ENCODE assay signal across 1 cellular context in the genomic region with DNA sequence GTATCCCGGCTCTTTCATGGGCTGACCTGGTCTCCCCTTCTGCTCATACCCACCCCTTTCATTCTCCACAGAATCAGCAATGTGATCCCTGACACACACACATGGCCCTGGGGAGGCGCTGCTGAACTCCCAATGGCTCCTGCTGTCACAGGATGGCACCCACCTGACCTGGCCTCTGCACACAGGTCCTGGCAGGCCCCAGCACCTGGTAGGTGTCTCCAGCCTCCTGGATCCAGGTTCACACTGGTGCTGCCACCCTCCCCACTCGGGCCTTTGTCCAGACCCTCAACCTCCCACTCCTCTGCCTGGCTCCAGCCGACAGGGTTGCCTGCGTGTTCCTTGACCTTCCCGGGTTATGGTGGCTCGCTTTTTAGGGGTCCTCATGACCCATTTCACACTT.
TF ChIP-seq lines count a peak whose summit lies in the region.

No MANE protein-coding gene starts in this region.

TF ChIP-seq in SK-N-SH treated with all-trans-retinoic acid at 6 μM for 48 hours, 23 proteins besides CTCF, POLR2A, EP300 and RAD21:
- TF ChIP-seq, protein P1, sequence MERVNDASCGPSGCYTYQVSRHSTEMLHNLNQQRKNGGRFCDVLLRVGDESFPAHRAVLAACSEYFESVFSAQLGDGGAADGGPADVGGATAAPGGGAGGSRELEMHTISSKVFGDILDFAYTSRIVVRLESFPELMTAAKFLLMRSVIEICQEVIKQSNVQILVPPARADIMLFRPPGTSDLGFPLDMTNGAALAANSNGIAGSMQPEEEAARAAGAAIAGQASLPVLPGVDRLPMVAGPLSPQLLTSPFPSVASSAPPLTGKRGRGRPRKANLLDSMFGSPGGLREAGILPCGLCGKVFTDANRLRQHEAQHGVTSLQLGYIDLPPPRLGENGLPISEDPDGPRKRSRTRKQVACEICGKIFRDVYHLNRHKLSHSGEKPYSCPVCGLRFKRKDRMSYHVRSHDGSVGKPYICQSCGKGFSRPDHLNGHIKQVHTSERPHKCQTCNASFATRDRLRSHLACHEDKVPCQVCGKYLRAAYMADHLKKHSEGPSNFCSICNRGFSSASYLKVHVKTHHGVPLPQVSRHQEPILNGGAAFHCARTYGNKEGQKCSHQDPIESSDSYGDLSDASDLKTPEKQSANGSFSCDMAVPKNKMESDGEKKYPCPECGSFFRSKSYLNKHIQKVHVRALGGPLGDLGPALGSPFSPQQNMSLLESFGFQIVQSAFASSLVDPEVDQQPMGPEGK (CRISPR knock-in tag; IDR thresholded peaks at IDR 0.05; ENCODE audit: borderline replicate concordance): no peak
- no peak for TF ChIP-seq RARB (CRISPR knock-in tag; IDR thresholded peaks at IDR 0.05)
- no peak for TF ChIP-seq ZNF8 (CRISPR knock-in tag; IDR thresholded peaks at IDR 0.05)
- TF ChIP-seq ZFP30 (CRISPR knock-in tag; IDR thresholded peaks at IDR 0.05): no peak
- TF ChIP-seq ZNF70 (CRISPR knock-in tag; IDR thresholded peaks at IDR 0.05): no peak
- no peak for TF ChIP-seq ZC3H10 (CRISPR knock-in tag; IDR thresholded peaks at IDR 0.05)
- TF ChIP-seq CSRNP3 (CRISPR knock-in tag; IDR thresholded peaks at IDR 0.05): no peak
- TF ChIP-seq ZFP3 (CRISPR knock-in tag; IDR thresholded peaks at IDR 0.05): no peak
- no peak for TF ChIP-seq ESRRG (CRISPR knock-in tag; IDR thresholded peaks at IDR 0.05)
- no peak for TF ChIP-seq PPARA (CRISPR knock-in tag; IDR thresholded peaks at IDR 0.05; ENCODE audit: borderline replicate concordance)
- no peak for TF ChIP-seq ARNTL (CRISPR knock-in tag; IDR thresholded peaks at IDR 0.05; ENCODE audit: borderline replicate concordance, low read depth)
- TF ChIP-seq CREB5 (CRISPR knock-in tag; IDR thresholded peaks at IDR 0.05; ENCODE audit: low read depth): no peak
- TF ChIP-seq CSDC2 (CRISPR knock-in tag; IDR thresholded peaks at IDR 0.05): no peak
- no peak for TF ChIP-seq TCF4 (CRISPR knock-in tag; IDR thresholded peaks at IDR 0.05; ENCODE audit: borderline replicate concordance)
- TF ChIP-seq SNAI2 (CRISPR knock-in tag; IDR thresholded peaks at IDR 0.05): no peak
- no peak for TF ChIP-seq OSR1 (CRISPR knock-in tag; IDR thresholded peaks at IDR 0.05)
- TF ChIP-seq, protein P2, sequence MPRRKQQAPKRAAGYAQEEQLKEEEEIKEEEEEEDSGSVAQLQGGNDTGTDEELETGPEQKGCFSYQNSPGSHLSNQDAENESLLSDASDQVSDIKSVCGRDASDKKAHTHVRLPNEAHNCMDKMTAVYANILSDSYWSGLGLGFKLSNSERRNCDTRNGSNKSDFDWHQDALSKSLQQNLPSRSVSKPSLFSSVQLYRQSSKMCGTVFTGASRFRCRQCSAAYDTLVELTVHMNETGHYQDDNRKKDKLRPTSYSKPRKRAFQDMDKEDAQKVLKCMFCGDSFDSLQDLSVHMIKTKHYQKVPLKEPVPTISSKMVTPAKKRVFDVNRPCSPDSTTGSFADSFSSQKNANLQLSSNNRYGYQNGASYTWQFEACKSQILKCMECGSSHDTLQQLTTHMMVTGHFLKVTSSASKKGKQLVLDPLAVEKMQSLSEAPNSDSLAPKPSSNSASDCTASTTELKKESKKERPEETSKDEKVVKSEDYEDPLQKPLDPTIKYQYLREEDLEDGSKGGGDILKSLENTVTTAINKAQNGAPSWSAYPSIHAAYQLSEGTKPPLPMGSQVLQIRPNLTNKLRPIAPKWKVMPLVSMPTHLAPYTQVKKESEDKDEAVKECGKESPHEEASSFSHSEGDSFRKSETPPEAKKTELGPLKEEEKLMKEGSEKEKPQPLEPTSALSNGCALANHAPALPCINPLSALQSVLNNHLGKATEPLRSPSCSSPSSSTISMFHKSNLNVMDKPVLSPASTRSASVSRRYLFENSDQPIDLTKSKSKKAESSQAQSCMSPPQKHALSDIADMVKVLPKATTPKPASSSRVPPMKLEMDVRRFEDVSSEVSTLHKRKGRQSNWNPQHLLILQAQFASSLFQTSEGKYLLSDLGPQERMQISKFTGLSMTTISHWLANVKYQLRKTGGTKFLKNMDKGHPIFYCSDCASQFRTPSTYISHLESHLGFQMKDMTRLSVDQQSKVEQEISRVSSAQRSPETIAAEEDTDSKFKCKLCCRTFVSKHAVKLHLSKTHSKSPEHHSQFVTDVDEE (CRISPR knock-in tag; IDR thresholded peaks at IDR 0.05): no peak
- TF ChIP-seq BACH2 (CRISPR knock-in tag; IDR thresholded peaks at IDR 0.05; ENCODE audit: borderline replicate concordance): no peak
- no peak for TF ChIP-seq ZNF565 (CRISPR knock-in tag; conservative IDR thresholded peaks at IDR 0.05; ENCODE audit: low read depth)
- TF ChIP-seq ISL1 (CRISPR knock-in tag; IDR thresholded peaks at IDR 0.05): no peak
